Comparison of ENCODE assay signal across 24 cellular contexts in genomic region chr20:43716757-43717615, GRCh38. TPM values are rescaled to one million over a fixed set of nuclear protein-coding genes. Genes with fewer than 3 reads are reported as not detected.
DNase-seq lines count a peak whose midpoint lies in the region; ATAC-seq and TF ChIP-seq lines count a peak whose summit lies in the region.
"Had no signal": no experiment of that assay in that cellular context is flagged by ENCODE, and none has a peak within 500 bp of the region (broad histone marks: within the 10 kb centered on the region; RNA-seq: fewer than 3 reads in every experiment).

No MANE protein-coding gene starts in this region.

- no peak overlapping the region; the same call in 2 of the 3 replicates for H2BK15ac ChIP-seq in IMR-90 (ENCODE audit: low read depth, low read length)

- no peak overlapping the region for H4K91ac ChIP-seq in IMR-90 (ENCODE audit: insufficient read depth, low read depth, low read length)

- dilution Hi-C loops in IMR-90 (cut with HindIII; ENCODE audit: low sequenced_read_pairs, unreplicated experiment), result no loop called here

- no peak overlapping the region for H3K4me3 ChIP-seq in IMR-90 (ENCODE audit: insufficient read depth, low read depth, low read length)
- H3K4me3 ChIP-seq: GM12878 had no signal

- H2BK5ac ChIP-seq in IMR-90 (ENCODE audit: low read depth, low read length, poor library complexity, severe bottlenecking), result no peak overlapping the region

- no peak overlapping the region for H4K8ac ChIP-seq in IMR-90 (ENCODE audit: low read depth in 2 of 2, low read length in 2 of 2)

- no peak overlapping the region for H3K4ac ChIP-seq in IMR-90 (ENCODE audit: low read depth, low read length)

- no peaks in the 10 kb centered on the region for H4K20me1 ChIP-seq in IMR-90 (ENCODE audit: insufficient read depth, low read length)

- H2AFZ ChIP-seq in IMR-90 (replicated peaks; ENCODE audit: low read length, poor library complexity), result peak overlapping the region; percentile 43

- no peak overlapping the region for H3K9ac ChIP-seq in IMR-90 (ENCODE audit: low read depth, low read length)

- no peak for TF ChIP-seq RAD21 in IMR-90 (IDR thresholded peaks at IDR 0.05; ENCODE audit: low read length)

- H3K23ac ChIP-seq in IMR-90 (ENCODE audit: low read depth, low read length), result no peak overlapping the region

- CTCF ChIA-PET in IMR-90 (lab: Yijun Ruan, JAX), result no interaction called here

- H3K9me3 ChIP-seq in IMR-90 (ENCODE audit: control insufficient read depth, insufficient read depth, low read length), result peaks cover 3% of the 10 kb centered on the region
- H3K9me3 ChIP-seq: BE2C had no signal

- no peak overlapping the region for H2AK5ac ChIP-seq in IMR-90 (ENCODE audit: low read depth, low read length)

- no peak overlapping the region for H2AK9ac ChIP-seq in IMR-90 (replicated peaks; ENCODE audit: low read depth, low read length, poor library complexity)

- no peaks in the 10 kb centered on the region for H3K4me1 ChIP-seq in IMR-90 (ENCODE audit: control insufficient read depth, insufficient read depth, low read length)

- H2BK120ac ChIP-seq in IMR-90 (ENCODE audit: low read depth, low read length), result no peak overlapping the region

- TF ChIP-seq CTCF in IMR-90 (conservative IDR thresholded peaks at IDR 0.05; ENCODE audit: low read depth, low read length), result no peak

- no peak for TF ChIP-seq POLR2A in IMR-90 (IDR thresholded peaks at IDR 0.05; ENCODE audit: low read depth, low read length)

- POLR2A ChIA-PET in IMR-90 (lab: Charles Lee; ENCODE audit: unreplicated experiment), result no interaction called here

- no peak overlapping the region for H2BK20ac ChIP-seq in IMR-90 (ENCODE audit: low read depth, low read length)

- no TSS peak for BruUV-seq in IMR-90 (replicated peaks; lab: Mats Ljungman, UMichigan)

- ATAC-seq in Right ventricle myocardium superior (ENCODE audit: poor library complexity), result no peak
- ATAC-seq in Right ventricle myocardium inferior, result no peak
- ATAC-seq in IMR-90 (ENCODE audit: low read depth), result no peak
- peak; percentile 55 for ATAC-seq in esophagus mucosa
- no peak for ATAC-seq in HG02623 (IDR thresholded peaks at IDR 0.05; ENCODE audit: unreplicated experiment)
- ATAC-seq: GM12878 had no signal

- in situ Hi-C loops in IMR-90 (cut with MboI; ENCODE audit: low sequenced_read_pairs), result no loop called here

- no peak overlapping the region for H4K5ac ChIP-seq in IMR-90 (ENCODE audit: low read depth, low read length)

- H3K9me1 ChIP-seq in IMR-90 (ENCODE audit: insufficient read depth, low read length), result no peaks in the 10 kb centered on the region

- intact Hi-C loops in Right ventricle myocardium superior (cut with DNase I) (no loop called here), Right ventricle myocardium inferior (cut with DNase I) (no loop called here), IMR-90 (cut with micrococcal nuclease) (no loop called here), posterior vena cava (cut with DNase I) (loop anchor here in 1 of 2 donors (5.0 kb wide), 1 partner anchor 50 kb away; the partner anchor contains the start of gene MYBL2)

- H3K36me3 ChIP-seq in IMR-90 (ENCODE audit: control insufficient read depth, insufficient read depth, low read length), result no peaks in the 10 kb centered on the region

- H3K4me2 ChIP-seq in IMR-90 (ENCODE audit: low read depth, low read length), result no peak overlapping the region

- H3K14ac ChIP-seq in IMR-90 (replicated peaks; ENCODE audit: low read depth, low read length), result no peak overlapping the region

- H3K27me3 ChIP-seq in IMR-90 (ENCODE audit: control insufficient read depth, insufficient read depth, low read length), result no peaks in the 10 kb centered on the region
- H3K27me3 ChIP-seq: BE2C had no signal

- H3K18ac ChIP-seq in IMR-90 (ENCODE audit: low read depth, low read length), result no peak overlapping the region

- DNase-seq in Right ventricle myocardium superior (peak; percentile 34), Right ventricle myocardium inferior (ENCODE audit: missing footprints) (no peak), IMR-90 (no peak), posterior vena cava (ENCODE audit: low spot score) (peak; percentile 65), NCI-H1092 treated with DMSO at 0.1 percent for 48 hours (lab: John Stamatoyannopoulos, UW) (no peak), NK-92 (lab: John Stamatoyannopoulos, UW; ENCODE audit: unreplicated experiment) (no peak)
- DNase-seq: BE2C; CD4-positive, alpha-beta T cell; COR-L47; DMS79 treated with DMSO at 0.1 percent for 48 hours; H7; KBM-7; NCI-H1105; NCI-H146; NCI-H2029; NCI-H226; NCI-H510A treated with DMSO at 0.1 percent for 48 hours; NCI-H748 treated with DMSO at 0.1 percent for 48 hours; NK-92 treated with Interleukin-12 subunit alpha and Interleukin-12 subunit beta, amount 100 ng/mL, for 24 hours had no signal

- H3K27ac ChIP-seq in IMR-90 (ENCODE audit: insufficient read depth, low read length), result no peak overlapping the region

- WGBS in IMR-90 (ENCODE audit: extremely low coverage in 2 of 2, insufficient read length in 1 of 2), 2 experiments, result 77% methylated on average over 4 of the region's 12 CpGs; no CpG with 5 or more reads in 1 of the 2 experiments

- H3K79me1 ChIP-seq in IMR-90 (ENCODE audit: low read depth in 1 of 2, low read length in 2 of 2), result no peaks in the 10 kb centered on the region

- no peak overlapping the region for H3K56ac ChIP-seq in IMR-90 (ENCODE audit: extremely low read depth, insufficient read depth, low read length)

TF ChIP-seq in IMR-90, 13 proteins besides CTCF, POLR2A, EP300 and RAD21:
- no peak for TF ChIP-seq NFE2L2 (IDR thresholded peaks at IDR 0.05; ENCODE audit: low read depth, low read length)
- no peak for TF ChIP-seq MXI1 (IDR thresholded peaks at IDR 0.05; ENCODE audit: borderline replicate concordance, low read depth, low read length)
- no peak for TF ChIP-seq MAZ (IDR thresholded peaks at IDR 0.05; ENCODE audit: borderline replicate concordance, low read depth, low read length)
- TF ChIP-seq RFX5 (IDR thresholded peaks at IDR 0.05; ENCODE audit: low read depth, low read length), result no peak
- TF ChIP-seq CEBPB (IDR thresholded peaks at IDR 0.05; ENCODE audit: low read depth, low read length), result no peak
- TF ChIP-seq CHD1 (IDR thresholded peaks at IDR 0.05; ENCODE audit: low read depth, low read length), result no peak
- no peak for TF ChIP-seq FOS (IDR thresholded peaks at IDR 0.05; ENCODE audit: low read depth, low read length)
- TF ChIP-seq BHLHE40 (IDR thresholded peaks at IDR 0.05; ENCODE audit: low read depth, low read length), result no peak
- no peak for TF ChIP-seq SMC3 (IDR thresholded peaks at IDR 0.05; ENCODE audit: low read depth, low read length)
- no peak for TF ChIP-seq MAFK (IDR thresholded peaks at IDR 0.05; ENCODE audit: low read depth, low read length)
- no peak for TF ChIP-seq ELK1 (IDR thresholded peaks at IDR 0.05; ENCODE audit: borderline replicate concordance, low read depth, low read length)
- TF ChIP-seq RCOR1 (IDR thresholded peaks at IDR 0.05; ENCODE audit: insufficient replicate concordance, low read length), result no peak
- TF ChIP-seq USF2 (IDR thresholded peaks at IDR 0.05; ENCODE audit: low read depth, low read length), result no peak
TF ChIP-seq in IMR-90: peak in this region for 0.

RNA-seq across cellular contexts. Expression of gene GTSF1L, which starts 9.8 kb away (rescaled TPM):
- total RNA-seq in Right ventricle myocardium superior (not detected), Right ventricle myocardium inferior (not detected), IMR-90 (2012; rRNA removed) (not detected in 2 replicates), esophagus mucosa (not detected), posterior vena cava (not detected)
- not detected in 2 replicates for polyA plus RNA-seq in IMR-90 (2012; rRNA removed)
- polyA plus RNA-seq in IMR-90 (2012; cell fraction: cytosol; rRNA removed), result not detected in 2 replicates
- polyA plus RNA-seq in IMR-90 (2012; cell fraction: nucleus; rRNA removed; ENCODE audit: low replicate concordance), result not detected in 2 replicates
- total RNA-seq: A673; CD4-positive, alpha-beta T cell; H7; SK-MEL-5 had no signal

RNA-seq across cellular contexts. Expression of gene MYBL2, which starts 50.1 kb away (rescaled TPM):
- 0.78 TPM for total RNA-seq in Right ventricle myocardium superior
- total RNA-seq in Right ventricle myocardium inferior, result 1.4 TPM
- 21.7 and 23.1 TPM in 2 replicates for total RNA-seq in IMR-90 (2012; rRNA removed)
- polyA plus RNA-seq in IMR-90 (2012; rRNA removed), result 12.4 and 13.2 TPM in 2 replicates
- 6.4 and 7.5 TPM in 2 replicates for polyA plus RNA-seq in IMR-90 (2012; cell fraction: cytosol; rRNA removed)
- polyA plus RNA-seq in IMR-90 (2012; cell fraction: nucleus; rRNA removed; ENCODE audit: low replicate concordance), result 5.6 and 8.9 TPM in 2 replicates
- total RNA-seq in esophagus mucosa, result 17.1 TPM
- under 1 TPM; 0.24 to 0.60 TPM for total RNA-seq in posterior vena cava

Comparison
In these comparisons a context has a peak if more than half of its experiments do, and no peak if none do; other contexts are left out.
1. DNase-seq: peak in Right ventricle myocardium superior (single experiment) and posterior vena cava (single experiment); none in Right ventricle myocardium inferior (single experiment), IMR-90 (single experiment), NCI-H1092 treated with DMSO at 0.1 percent for 48 hours (single experiment) and NK-92 (single experiment).